Comparison of ENCODE assay signal across 1 cellular context in genomic region chr16:1941924-1942809, GRCh38.
A peak's percentile ranks its signal among the peaks of the same experiment; 100 is the strongest.
TF ChIP-seq lines count a peak whose summit lies in the region.

No MANE protein-coding gene starts in this region.

TF ChIP-seq in HepG2, 621 proteins besides CTCF, POLR2A, EP300 and RAD21 (continues in another document):
- TF ChIP-seq AHDC1 (CRISPR knock-in tag; IDR thresholded peaks at IDR 0.05; ENCODE audit: borderline replicate concordance) (no peak), ZUFSP (CRISPR knock-in tag; IDR thresholded peaks at IDR 0.05; ENCODE audit: borderline replicate concordance) (no peak), LBX2 (CRISPR knock-in tag; IDR thresholded peaks at IDR 0.05; ENCODE audit: borderline replicate concordance) (no peak), RBM22 (optimal IDR thresholded peaks at IDR 0.05; ENCODE audit: low read length) (no peak), ZNF572 (CRISPR knock-in tag; IDR thresholded peaks at IDR 0.05) (no peak), KLF11 (CRISPR knock-in tag; IDR thresholded peaks at IDR 0.05) (no peak), ZFX (CRISPR knock-in tag; IDR thresholded peaks at IDR 0.05; ENCODE audit: low read depth) (no peak; the same call in 1 of the 2 replicates), HBP1 (CRISPR knock-in tag; IDR thresholded peaks at IDR 0.05; ENCODE audit: low read depth) (no peak), SAP130 (CRISPR knock-in tag; IDR thresholded peaks at IDR 0.05; ENCODE audit: low read depth) (0 out of 2 replicates have a peak, but pooled peaks have one; percentile 3), RXRA (CRISPR knock-in tag; IDR thresholded peaks at IDR 0.05) (no peak), ZGPAT (CRISPR knock-in tag; IDR thresholded peaks at IDR 0.05) (peak; percentile 2; the same call in 1 of the 2 replicates), ZMAT3 (CRISPR knock-in tag; conservative IDR thresholded peaks at IDR 0.05) (no peak), TARDBP (CRISPR knock-in tag; IDR thresholded peaks at IDR 0.05) (no peak), ZNF3 (CRISPR knock-in tag; IDR thresholded peaks at IDR 0.05) (no peak), MZF1 (CRISPR knock-in tag; IDR thresholded peaks at IDR 0.05; ENCODE audit: borderline replicate concordance) (no peak), ZNF557 (CRISPR knock-in tag; IDR thresholded peaks at IDR 0.05) (no peak), ZNF333 (CRISPR knock-in tag; IDR thresholded peaks at IDR 0.05; ENCODE audit: borderline replicate concordance) (no peak), NBN (conservative IDR thresholded peaks at IDR 0.05) (no peak), RBM39 (IDR thresholded peaks at IDR 0.05; ENCODE audit: low read depth, low read length, poor library complexity, severe bottlenecking) (no peak), ATF7 (IDR thresholded peaks at IDR 0.05) (no peak), ATF7 (CRISPR knock-in tag; IDR thresholded peaks at IDR 0.05) (no peak), ZNF30 (CRISPR knock-in tag; IDR thresholded peaks at IDR 0.05) (0 out of 2 replicates have a peak, but pooled peaks have one; percentile 5), SALL1 (CRISPR knock-in tag; IDR thresholded peaks at IDR 0.05) (0 out of 2 replicates have a peak, but pooled peaks have one; percentile 2)
- TF ChIP-seq, protein P1, sequence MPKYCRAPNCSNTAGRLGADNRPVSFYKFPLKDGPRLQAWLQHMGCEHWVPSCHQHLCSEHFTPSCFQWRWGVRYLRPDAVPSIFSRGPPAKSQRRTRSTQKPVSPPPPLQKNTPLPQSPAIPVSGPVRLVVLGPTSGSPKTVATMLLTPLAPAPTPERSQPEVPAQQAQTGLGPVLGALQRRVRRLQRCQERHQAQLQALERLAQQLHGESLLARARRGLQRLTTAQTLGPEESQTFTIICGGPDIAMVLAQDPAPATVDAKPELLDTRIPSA (CRISPR knock-in tag; IDR thresholded peaks at IDR 0.05; ENCODE audit: borderline replicate concordance) = no peak
- TF ChIP-seq, protein P2, sequence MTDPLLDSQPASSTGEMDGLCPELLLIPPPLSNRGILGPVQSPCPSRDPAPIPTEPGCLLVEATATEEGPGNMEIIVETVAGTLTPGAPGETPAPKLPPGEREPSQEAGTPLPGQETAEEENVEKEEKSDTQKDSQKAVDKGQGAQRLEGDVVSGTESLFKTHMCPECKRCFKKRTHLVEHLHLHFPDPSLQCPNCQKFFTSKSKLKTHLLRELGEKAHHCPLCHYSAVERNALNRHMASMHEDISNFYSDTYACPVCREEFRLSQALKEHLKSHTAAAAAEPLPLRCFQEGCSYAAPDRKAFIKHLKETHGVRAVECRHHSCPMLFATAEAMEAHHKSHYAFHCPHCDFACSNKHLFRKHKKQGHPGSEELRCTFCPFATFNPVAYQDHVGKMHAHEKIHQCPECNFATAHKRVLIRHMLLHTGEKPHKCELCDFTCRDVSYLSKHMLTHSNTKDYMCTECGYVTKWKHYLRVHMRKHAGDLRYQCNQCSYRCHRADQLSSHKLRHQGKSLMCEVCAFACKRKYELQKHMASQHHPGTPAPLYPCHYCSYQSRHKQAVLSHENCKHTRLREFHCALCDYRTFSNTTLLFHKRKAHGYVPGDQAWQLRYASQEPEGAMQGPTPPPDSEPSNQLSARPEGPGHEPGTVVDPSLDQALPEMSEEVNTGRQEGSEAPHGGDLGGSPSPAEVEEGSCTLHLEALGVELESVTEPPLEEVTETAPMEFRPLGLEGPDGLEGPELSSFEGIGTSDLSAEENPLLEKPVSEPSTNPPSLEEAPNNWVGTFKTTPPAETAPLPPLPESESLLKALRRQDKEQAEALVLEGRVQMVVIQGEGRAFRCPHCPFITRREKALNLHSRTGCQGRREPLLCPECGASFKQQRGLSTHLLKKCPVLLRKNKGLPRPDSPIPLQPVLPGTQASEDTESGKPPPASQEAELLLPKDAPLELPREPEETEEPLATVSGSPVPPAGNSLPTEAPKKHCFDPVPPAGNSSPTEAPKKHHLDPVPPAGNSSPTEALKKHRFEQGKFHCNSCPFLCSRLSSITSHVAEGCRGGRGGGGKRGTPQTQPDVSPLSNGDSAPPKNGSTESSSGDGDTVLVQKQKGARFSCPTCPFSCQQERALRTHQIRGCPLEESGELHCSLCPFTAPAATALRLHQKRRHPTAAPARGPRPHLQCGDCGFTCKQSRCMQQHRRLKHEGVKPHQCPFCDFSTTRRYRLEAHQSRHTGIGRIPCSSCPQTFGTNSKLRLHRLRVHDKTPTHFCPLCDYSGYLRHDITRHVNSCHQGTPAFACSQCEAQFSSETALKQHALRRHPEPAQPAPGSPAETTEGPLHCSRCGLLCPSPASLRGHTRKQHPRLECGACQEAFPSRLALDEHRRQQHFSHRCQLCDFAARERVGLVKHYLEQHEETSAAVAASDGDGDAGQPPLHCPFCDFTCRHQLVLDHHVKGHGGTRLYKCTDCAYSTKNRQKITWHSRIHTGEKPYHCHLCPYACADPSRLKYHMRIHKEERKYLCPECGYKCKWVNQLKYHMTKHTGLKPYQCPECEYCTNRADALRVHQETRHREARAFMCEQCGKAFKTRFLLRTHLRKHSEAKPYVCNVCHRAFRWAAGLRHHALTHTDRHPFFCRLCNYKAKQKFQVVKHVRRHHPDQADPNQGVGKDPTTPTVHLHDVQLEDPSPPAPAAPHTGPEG (CRISPR knock-in tag; IDR thresholded peaks at IDR 0.05) = 0 out of 2 replicates have a peak, but pooled peaks have one; percentile 32
- TF ChIP-seq, protein P3, sequence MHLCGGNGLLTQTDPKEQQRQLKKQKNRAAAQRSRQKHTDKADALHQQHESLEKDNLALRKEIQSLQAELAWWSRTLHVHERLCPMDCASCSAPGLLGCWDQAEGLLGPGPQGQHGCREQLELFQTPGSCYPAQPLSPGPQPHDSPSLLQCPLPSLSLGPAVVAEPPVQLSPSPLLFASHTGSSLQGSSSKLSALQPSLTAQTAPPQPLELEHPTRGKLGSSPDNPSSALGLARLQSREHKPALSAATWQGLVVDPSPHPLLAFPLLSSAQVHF (CRISPR knock-in tag; IDR thresholded peaks at IDR 0.05) = no peak
- TF ChIP-seq, protein P4, sequence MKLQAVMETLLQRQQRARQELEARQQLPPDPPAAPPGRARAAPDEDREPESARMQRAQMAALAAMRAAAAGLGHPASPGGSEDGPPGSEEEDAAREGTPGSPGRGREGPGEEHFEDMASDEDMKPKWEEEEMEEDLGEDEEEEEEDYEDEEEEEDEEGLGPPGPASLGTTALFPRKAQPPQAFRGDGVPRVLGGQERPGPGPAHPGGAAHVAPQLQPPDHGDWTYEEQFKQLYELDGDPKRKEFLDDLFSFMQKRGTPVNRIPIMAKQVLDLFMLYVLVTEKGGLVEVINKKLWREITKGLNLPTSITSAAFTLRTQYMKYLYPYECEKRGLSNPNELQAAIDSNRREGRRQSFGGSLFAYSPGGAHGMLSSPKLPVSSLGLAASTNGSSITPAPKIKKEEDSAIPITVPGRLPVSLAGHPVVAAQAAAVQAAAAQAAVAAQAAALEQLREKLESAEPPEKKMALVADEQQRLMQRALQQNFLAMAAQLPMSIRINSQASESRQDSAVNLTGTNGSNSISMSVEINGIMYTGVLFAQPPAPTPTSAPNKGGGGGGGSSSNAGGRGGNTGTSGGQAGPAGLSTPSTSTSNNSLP (IDR thresholded peaks at IDR 0.05; ENCODE audit: low read depth, low read length) = no peak
- TF ChIP-seq, protein P5, sequence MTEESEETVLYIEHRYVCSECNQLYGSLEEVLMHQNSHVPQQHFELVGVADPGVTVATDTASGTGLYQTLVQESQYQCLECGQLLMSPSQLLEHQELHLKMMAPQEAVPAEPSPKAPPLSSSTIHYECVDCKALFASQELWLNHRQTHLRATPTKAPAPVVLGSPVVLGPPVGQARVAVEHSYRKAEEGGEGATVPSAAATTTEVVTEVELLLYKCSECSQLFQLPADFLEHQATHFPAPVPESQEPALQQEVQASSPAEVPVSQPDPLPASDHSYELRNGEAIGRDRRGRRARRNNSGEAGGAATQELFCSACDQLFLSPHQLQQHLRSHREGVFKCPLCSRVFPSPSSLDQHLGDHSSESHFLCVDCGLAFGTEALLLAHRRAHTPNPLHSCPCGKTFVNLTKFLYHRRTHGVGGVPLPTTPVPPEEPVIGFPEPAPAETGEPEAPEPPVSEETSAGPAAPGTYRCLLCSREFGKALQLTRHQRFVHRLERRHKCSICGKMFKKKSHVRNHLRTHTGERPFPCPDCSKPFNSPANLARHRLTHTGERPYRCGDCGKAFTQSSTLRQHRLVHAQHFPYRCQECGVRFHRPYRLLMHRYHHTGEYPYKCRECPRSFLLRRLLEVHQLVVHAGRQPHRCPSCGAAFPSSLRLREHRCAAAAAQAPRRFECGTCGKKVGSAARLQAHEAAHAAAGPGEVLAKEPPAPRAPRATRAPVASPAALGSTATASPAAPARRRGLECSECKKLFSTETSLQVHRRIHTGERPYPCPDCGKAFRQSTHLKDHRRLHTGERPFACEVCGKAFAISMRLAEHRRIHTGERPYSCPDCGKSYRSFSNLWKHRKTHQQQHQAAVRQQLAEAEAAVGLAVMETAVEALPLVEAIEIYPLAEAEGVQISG (CRISPR knock-in tag; IDR thresholded peaks at IDR 0.05) = no peak
